8 cellular contexts compared by ENCODE assay signal in genomic region chr9:69027355-69028097, GRCh38. TPM values are rescaled to one million over a fixed set of nuclear protein-coding genes. Genes with fewer than 3 reads are reported as not detected.
A peak's percentile ranks its signal among the peaks of the same experiment; 100 is the strongest.
DNase-seq lines count a peak whose midpoint lies in the region; ATAC-seq and TF ChIP-seq lines count a peak whose summit lies in the region.

No MANE protein-coding gene starts in this region.

- 49 to 56% (median 53%) methylated on average over 5 of the region's 5 CpGs for WGBS in ovary, 3 donors

- peaks cover 30% of the 10 kb centered on the region for H3K4me1 ChIP-seq in CD8-positive, alpha-beta memory T cell (ENCODE audit: insufficient read depth, low read length)
- H3K4me1 ChIP-seq in ovary (ENCODE audit: insufficient read depth), result no peaks in the 10 kb centered on the region

- peak overlapping the region in 1 of 8 donors; percentile 61 for H3K27ac Mint-ChIP-seq in CD8-positive, alpha-beta memory T cell
- peak overlapping the region; percentile 39 for H3K27ac Mint-ChIP-seq in activated CD4-positive, alpha-beta T cell treated with anti-CD3 and anti-CD28 coated beads, Interleukin-2, amount 10 ng/mL, durations not matched to agents 7 days and 5 days

- TF ChIP-seq POLR2A in ovary (IDR thresholded peaks at IDR 0.05), result no peak

- intact Hi-C loops in ovary (cut with DNase I), result loop anchor here in 2 of 4 donors (5.0 to 10.0 kb wide), 2 partner anchors 130 to 443 kb away; no protein-coding TSS in a partner anchor

- H3K27ac ChIP-seq in CD8-positive, alpha-beta memory T cell (ENCODE audit: low read depth, low read length), result no peak overlapping the region
- H3K27ac ChIP-seq in ovary, result no peak overlapping the region

- peak in 3 of 5 donors; percentile 31 to 58 (median 47) for DNase-seq in CD8-positive, alpha-beta memory T cell
- DNase-seq in NCI-H2171 (lab: John Stamatoyannopoulos, UW) (peak; percentile 5), fibroblast of the aortic adventitia (ENCODE audit: low read depth) (peak; percentile 51), ovary (no peak)
- DNase-seq in activated CD4-positive, alpha-beta T cell treated with anti-CD3 and anti-CD28 coated beads, Interleukin-2, amount 10 ng/mL, durations not matched to agents 7 days and 5 days, result peak; percentile 69
- DNase-seq in NK-92 treated with Interleukin-12 subunit alpha and Interleukin-12 subunit beta, amount 100 ng/mL, for 24 hours (lab: John Stamatoyannopoulos, UW), result no peak

- POLR2A ChIA-PET in CD8-positive, alpha-beta memory T cell (lab: Charles Lee), result no interaction called here
- POLR2A ChIA-PET in activated CD4-positive, alpha-beta T cell treated with anti-CD3 and anti-CD28 coated beads, Interleukin-2, amount 10 ng/mL, durations not matched to agents 7 days and 5 days (lab: Charles Lee), result no interaction called here

- H3K36me3 Mint-ChIP-seq in CD8-positive, alpha-beta memory T cell, result no peaks in the 10 kb centered on the region
- peaks cover 18% of the 10 kb centered on the region for H3K36me3 Mint-ChIP-seq in activated CD4-positive, alpha-beta T cell treated with anti-CD3 and anti-CD28 coated beads, Interleukin-2, amount 10 ng/mL, durations not matched to agents 7 days and 5 days (ENCODE audit: low read depth)

- no peak for TF ChIP-seq EP300 in ovary (IDR thresholded peaks at IDR 0.05)

- H3K9me3 Mint-ChIP-seq in CD8-positive, alpha-beta memory T cell, result no peaks in the 10 kb centered on the region
- peaks cover 15% of the 10 kb centered on the region for H3K9me3 Mint-ChIP-seq in activated CD4-positive, alpha-beta T cell treated with anti-CD3 and anti-CD28 coated beads, Interleukin-2, amount 10 ng/mL, durations not matched to agents 7 days and 5 days

- CTCF ChIA-PET in CD8-positive, alpha-beta memory T cell (lab: Charles Lee), result interaction anchor here (1.4 kb wide), 2 partner anchors 8 to 11 kb away, joined by 4 to 5 read pairs; no protein-coding TSS in a partner anchor
- CTCF ChIA-PET in activated CD4-positive, alpha-beta T cell treated with anti-CD3 and anti-CD28 coated beads, Interleukin-2, amount 10 ng/mL, durations not matched to agents 7 days and 5 days (lab: Charles Lee), result interaction anchor here (1.0 kb wide), 1 partner anchor 468 kb away, joined by 3 read pairs; no protein-coding TSS in a partner anchor

- no peak overlapping the region for H3K4me3 Mint-ChIP-seq in CD8-positive, alpha-beta memory T cell
- H3K4me3 Mint-ChIP-seq in activated CD4-positive, alpha-beta T cell treated with anti-CD3 and anti-CD28 coated beads, Interleukin-2, amount 10 ng/mL, durations not matched to agents 7 days and 5 days, result no peak overlapping the region

- H3K27me3 Mint-ChIP-seq in CD8-positive, alpha-beta memory T cell, result peaks cover 1 to 8% of the 10 kb centered on the region in 2 donors
- peaks cover 9% of the 10 kb centered on the region for H3K27me3 Mint-ChIP-seq in activated CD4-positive, alpha-beta T cell treated with anti-CD3 and anti-CD28 coated beads, Interleukin-2, amount 10 ng/mL, durations not matched to agents 7 days and 5 days

- peak; percentile 86 for ATAC-seq in GM18868 (IDR thresholded peaks at IDR 0.05; ENCODE audit: unreplicated experiment)
- ATAC-seq in HG03103 (IDR thresholded peaks at IDR 0.05; ENCODE audit: low read depth, unreplicated experiment), result peak; percentile 52

- H3K4me1 Mint-ChIP-seq in CD8-positive, alpha-beta memory T cell, result peaks cover 23 to 39% (median 30%) of the 10 kb centered on the region in 3 donors
- peaks cover 77% of the 10 kb centered on the region for H3K4me1 Mint-ChIP-seq in activated CD4-positive, alpha-beta T cell treated with anti-CD3 and anti-CD28 coated beads, Interleukin-2, amount 10 ng/mL, durations not matched to agents 7 days and 5 days

- H3K9me3 ChIP-seq in CD8-positive, alpha-beta memory T cell (ENCODE audit: low read length), result no peaks in the 10 kb centered on the region
- no peaks in the 10 kb centered on the region for H3K9me3 ChIP-seq in ovary

- no peaks in the 10 kb centered on the region for H3K36me3 ChIP-seq in CD8-positive, alpha-beta memory T cell (ENCODE audit: insufficient read depth, low read length)
- H3K36me3 ChIP-seq in ovary, result no peaks in the 10 kb centered on the region

- H3K27me3 ChIP-seq in CD8-positive, alpha-beta memory T cell (ENCODE audit: insufficient read depth, low read length, poor library complexity, severe bottlenecking), result no peaks in the 10 kb centered on the region
- no peaks in the 10 kb centered on the region for H3K27me3 ChIP-seq in ovary

- no peak overlapping the region for H3K4me3 ChIP-seq in CD8-positive, alpha-beta memory T cell (ENCODE audit: low read length)
- H3K4me3 ChIP-seq in fibroblast of the aortic adventitia (ENCODE audit: low read depth, low read length) (no peak overlapping the region), ovary (no peak overlapping the region)

- peak; percentile 78 for TF ChIP-seq CTCF in fibroblast of the aortic adventitia (IDR thresholded peaks at IDR 0.05; ENCODE audit: insufficient read depth, low read length)
- peak; percentile 25 to 30 (median 29) for TF ChIP-seq CTCF in ovary (IDR thresholded peaks at IDR 0.05)

RNA-seq across cellular contexts. Expression of gene FXN, which starts 8.0 kb away (rescaled TPM):
- total RNA-seq in CD8-positive, alpha-beta memory T cell, result 10 to 100 TPM; 30.0 to 31.1 TPM
- polyA plus RNA-seq in CD8-positive, alpha-beta memory T cell, result 56.1 TPM
- 10 to 100 TPM; 27.2 to 32.0 TPM for total RNA-seq in activated CD4-positive, alpha-beta T cell treated with anti-CD3 and anti-CD28 coated beads, Interleukin-2, amount 10 ng/mL, durations not matched to agents 7 days and 5 days
- 2.4 and 8.7 TPM in 2 replicates for total RNA-seq in fibroblast of the aortic adventitia (ENCODE audit: low replicate concordance)
- total RNA-seq in ovary, result 10 to 100 TPM in 6 of 7 donors, 1 to 10 TPM in 1; 4.5 to 29.2 (median 21.9) TPM
- 10 to 100 TPM; 17.0 to 27.7 TPM for polyA plus RNA-seq in ovary

RNA-seq across cellular contexts. Expression of gene PRKACG, which starts 13.6 kb away (rescaled TPM):
- total RNA-seq in CD8-positive, alpha-beta memory T cell, result not detected
- polyA plus RNA-seq in CD8-positive, alpha-beta memory T cell, result not detected
- total RNA-seq in activated CD4-positive, alpha-beta T cell treated with anti-CD3 and anti-CD28 coated beads, Interleukin-2, amount 10 ng/mL, durations not matched to agents 7 days and 5 days, result not detected
- total RNA-seq in fibroblast of the aortic adventitia (ENCODE audit: low replicate concordance) (not detected in 2 replicates), ovary (not detected)
- not detected for polyA plus RNA-seq in ovary

Comparison
In these comparisons a context has a peak if more than half of its experiments do, and no peak if none do; other contexts are left out.
1. DNase-seq: peak in CD8-positive, alpha-beta memory T cell (3 of 5), NCI-H2171 (single experiment), activated CD4-positive, alpha-beta T cell treated with anti-CD3 and anti-CD28 coated beads, Interleukin-2, amount 10 ng/mL, durations not matched to agents 7 days and 5 days (single experiment) and fibroblast of the aortic adventitia (single experiment); none in ovary (0 of 5) and NK-92 treated with Interleukin-12 subunit alpha and Interleukin-12 subunit beta, amount 100 ng/mL, for 24 hours (single experiment).